ENCODE assay signal across 8 cellular contexts in the genomic region with DNA sequence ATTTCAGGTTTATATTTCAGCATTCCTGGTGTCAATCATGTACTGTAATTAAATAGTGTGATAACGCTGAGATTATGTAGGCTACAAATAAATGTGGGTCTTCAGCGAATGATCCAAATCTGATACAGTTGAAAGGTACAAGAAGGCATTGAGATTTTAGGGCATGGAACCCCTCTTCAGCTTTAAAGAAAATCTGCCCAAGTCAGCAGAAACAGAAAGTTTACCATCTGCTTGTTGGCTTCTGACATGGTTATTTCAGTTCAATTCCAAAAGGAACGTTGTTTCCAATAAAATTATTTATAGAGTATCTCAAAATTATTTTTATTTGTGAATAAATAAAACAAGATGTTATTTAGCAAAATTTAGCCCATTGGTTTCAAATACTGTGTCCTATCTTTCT.
"Had no signal": no experiment of that assay in that cellular context is flagged by ENCODE, and none has a peak within 500 bp of the region (broad histone marks: within the 10 kb centered on the region; RNA-seq: fewer than 3 reads in every experiment).

No MANE protein-coding gene starts in this region.

- ATAC-seq: HCT116 had no signal

- H3K36me3 ChIP-seq: HAP-1 had no signal

- H2AFZ ChIP-seq: GM23248 had no signal

- H3K4me1 ChIP-seq: HAP-1 had no signal

- H3K4me3 ChIP-seq: GM23248, HAP-1 had no signal

- DNase-seq: GM23248, GOT3, H7, HFFc6, KG1 had no signal

- H3K9ac ChIP-seq: GM23248 had no signal

- H3K27ac ChIP-seq: GM23248, HL-60 had no signal
